ENCODE assay signal across 18 cellular contexts in genomic region chr7:95517458-95517857, GRCh38. TPM values are rescaled to one million over a fixed set of nuclear protein-coding genes. Genes with fewer than 3 reads are reported as not detected.
A peak's percentile ranks its signal among the peaks of the same experiment; 100 is the strongest.
DNase-seq lines count a peak whose midpoint lies in the region; ATAC-seq, FAIRE-seq and TF ChIP-seq lines count a peak whose summit lies in the region.
"Had no signal": no experiment of that assay in that cellular context is flagged by ENCODE, and none has a peak within 500 bp of the region (broad histone marks: within the 10 kb centered on the region; RNA-seq: fewer than 3 reads in every experiment).

No MANE protein-coding gene starts in this region.

- H4K20me1 ChIP-seq in OCI-LY3 (ENCODE audit: insufficient read depth, low read length) = no peaks in the 10 kb centered on the region

- H3K9ac ChIP-seq in OCI-LY3 (ENCODE audit: low read length) = no peak overlapping the region

- no peak overlapping the region for H3K27ac ChIP-seq in OCI-LY3 (ENCODE audit: low read length)
- H3K27ac ChIP-seq: HL-60, psoas muscle, transverse colon had no signal

- H3K4me2 ChIP-seq in OCI-LY3 (ENCODE audit: low read length) = peak overlapping the region; percentile 27; the same call in 1 of the 2 replicates

- ATAC-seq in GM21717 (IDR thresholded peaks at IDR 0.05; ENCODE audit: unreplicated experiment) = peak; percentile 84
- ATAC-seq in HG03103 (IDR thresholded peaks at IDR 0.05; ENCODE audit: low read depth, unreplicated experiment) = peak; percentile 46
- ATAC-seq: psoas muscle had no signal

- H3K79me2 ChIP-seq in OCI-LY3 (ENCODE audit: low read length) = no peaks in the 10 kb centered on the region

- DNase-seq in GM19239 (ENCODE audit: insufficient read length, low spot score) = no peak
- DNase-seq in NCI-H1092 treated with DMSO at 0.1 percent for 48 hours (lab: John Stamatoyannopoulos, UW) = no peak
- DNase-seq in mucosa of gallbladder (ENCODE audit: low spot score) = no peak
- no peak for DNase-seq in NCI-H2227 (lab: John Stamatoyannopoulos, UW; ENCODE audit: unreplicated experiment)
- no peak for DNase-seq in RKO (ENCODE audit: low spot score)
- DNase-seq: activated naive CD4-positive, alpha-beta T cell; CD4-positive, CD25-positive, alpha-beta regulatory T cell; head of caudate nucleus; Karpas-422; NCI-H2029 treated with DMSO at 0.1 percent for 48 hours; NK-92 treated with Interleukin-12 subunit alpha and Interleukin-12 subunit beta, amount 100 ng/mL, for 24 hours; psoas muscle; transverse colon had no signal

- no peaks in the 10 kb centered on the region for H3K36me3 ChIP-seq in OCI-LY3 (replicated peaks; ENCODE audit: low read depth, low read length)
- H3K36me3 ChIP-seq: transverse colon had no signal

- FAIRE-seq in GM19239 (lab: Jason Lieb, UNC) = peak; percentile 84
- FAIRE-seq: bronchial epithelial cell had no signal

- no peak overlapping the region for H3K4me3 ChIP-seq in OCI-LY3 (ENCODE audit: low read length)
- H3K4me3 ChIP-seq: psoas muscle, transverse colon had no signal

- peaks cover 16% of the 10 kb centered on the region for H3K27me3 ChIP-seq in OCI-LY3 (ENCODE audit: low read depth, low read length)
- H3K27me3 ChIP-seq: transverse colon had no signal

- H3K9me3 ChIP-seq in OCI-LY3 (ENCODE audit: insufficient read depth, low read length) = no peaks in the 10 kb centered on the region
- H3K9me3 ChIP-seq: psoas muscle, transverse colon had no signal

- TF ChIP-seq CTCF in OCI-LY3 (IDR thresholded peaks at IDR 0.05; ENCODE audit: low read depth, low read length) = no peak

- H3K4me1 ChIP-seq in OCI-LY3 (ENCODE audit: low read length) = peaks cover 21% of the 10 kb centered on the region
- H3K4me1 ChIP-seq: psoas muscle, transverse colon had no signal

- no peak overlapping the region for H2AFZ ChIP-seq in OCI-LY3 (ENCODE audit: low read depth, low read length)

RNA-seq across cellular contexts. Expression of gene ASB4, which starts 31.7 kb away (rescaled TPM):
- 0.09 TPM for total RNA-seq in mucosa of gallbladder
- total RNA-seq: CD4-positive, CD25-positive, alpha-beta regulatory T cell; transverse colon had no signal
